ENCODE assay signal across 1 cellular context in the genomic region with DNA sequence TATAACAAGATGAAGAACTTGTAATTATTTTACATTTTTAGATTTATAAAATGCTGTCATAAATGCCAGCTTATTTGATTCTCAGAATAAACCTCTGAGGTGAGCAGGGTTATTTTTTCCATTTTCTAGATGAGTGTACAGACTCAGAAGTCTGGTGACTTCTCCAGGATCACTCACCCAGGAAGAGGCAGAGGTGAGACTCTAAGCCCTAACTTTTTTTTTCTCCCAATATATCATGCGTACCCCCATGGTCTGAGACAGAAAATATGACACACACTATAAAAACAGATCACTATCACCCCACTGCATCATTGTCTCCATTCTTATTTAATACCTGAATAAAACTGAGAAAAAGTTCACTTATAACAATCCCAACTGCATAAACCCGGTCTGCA. TPM values are rescaled to one million over a fixed set of nuclear protein-coding genes. Genes with fewer than 3 reads are reported as not detected.
"Had no signal": no experiment of that assay in that cellular context is flagged by ENCODE, and none has a peak within 500 bp of the region (broad histone marks: within the 10 kb centered on the region; RNA-seq: fewer than 3 reads in every experiment).

No MANE protein-coding gene starts in this region.

RNA-seq across cellular contexts. Expression of gene DPY19L2, which starts 45.4 kb away (rescaled TPM):
- polyA plus RNA-seq: smooth muscle cell had no signal
